ENCODE assay signal across 8 cellular contexts in genomic region chr5:151686673-151687378, GRCh38. TPM values are rescaled to one million over a fixed set of nuclear protein-coding genes. Genes with fewer than 3 reads are reported as not detected.
DNase-seq lines count a peak whose midpoint lies in the region; TF ChIP-seq lines count a peak whose summit lies in the region.

SPARC (minus strand) TSS chr5:151686915; CDS start chr5:151676188, 10,727 bp downstream.

- H3K9me2 ChIP-seq in GM23248 (ENCODE audit: insufficient read depth), result no peaks in the 10 kb centered on the region

- no peaks in the 10 kb centered on the region for H3K9me3 ChIP-seq in GM23248 (ENCODE audit: low read depth)

- no peak for TF ChIP-seq CTCF in astrocyte of the cerebellum (IDR thresholded peaks at IDR 0.05; ENCODE audit: low read depth, low read length, missing control alignments)

- peaks cover 64% of the 10 kb centered on the region for H3K79me2 ChIP-seq in GM23248 (ENCODE audit: insufficient read depth)

- no peaks in the 10 kb centered on the region for H3K27me3 ChIP-seq in GM23248 (replicated peaks; ENCODE audit: insufficient read depth)

- intact Hi-C loops in posterior vena cava (cut with DNase I), result no loop called here

- DNase-seq in GM04503 (ENCODE audit: low read depth), result peak; percentile 98
- peak; percentile 97 for DNase-seq in GM23248
- DNase-seq in NCI-H146 treated with DMSO at 0.1 percent for 48 hours (lab: John Stamatoyannopoulos, UW; ENCODE audit: unreplicated experiment), result peak; percentile 6
- peak; percentile 83 for DNase-seq in astrocyte of the cerebellum (ENCODE audit: low read depth)
- DNase-seq in hepatic stellate cell (ENCODE audit: low spot score), result peak; percentile 76
- DNase-seq in posterior vena cava (ENCODE audit: low spot score), result peak; percentile 97
- no peak for DNase-seq in SIG-M5 (lab: John Stamatoyannopoulos, UW)
- DNase-seq in activated CD8-positive, alpha-beta memory T cell treated with anti-CD3 and anti-CD28 coated beads, Interleukin-2, amount 50 U/mL, for 4 hours, result no peak

- peaks cover 53% of the 10 kb centered on the region for H3F3A ChIP-seq in GM23248 (ENCODE audit: insufficient read depth)

- H3K36me3 ChIP-seq in GM23248 (ENCODE audit: low read depth), result peaks cover 36% of the 10 kb centered on the region

- peak within 1 kb of the TSS; percentile 95 for H3K4me3 ChIP-seq in GM23248
- peak within 1 kb of the TSS; percentile 76 for H3K4me3 ChIP-seq in astrocyte of the cerebellum (ENCODE audit: low read depth, low read length)

- peak within 1 kb of the TSS; percentile 99 for H3K9ac ChIP-seq in GM23248

- peaks cover 17% of the 10 kb centered on the region; the same call in 1 of the 2 replicates for H4K20me1 ChIP-seq in GM23248 (ENCODE audit: insufficient read depth)

- in situ Hi-C loops in GM23248 (cut with MboI) (no loop called here), astrocyte of the cerebellum (cut with HindIII; ENCODE audit: low sequenced_read_pairs) (no loop called here)

- peaks cover 31% of the 10 kb centered on the region for H3K4me1 ChIP-seq in GM23248 (ENCODE audit: insufficient read depth)

- peak within 1 kb of the TSS; percentile 35; the same call in 1 of the 2 replicates for H2AFZ ChIP-seq in GM23248

- peak within 1 kb of the TSS; percentile 96 for H3K4me2 ChIP-seq in GM23248 (ENCODE audit: unreplicated experiment)

- 1% methylated on average over 20 to 22 of the region's 22 CpGs for WGBS in GM23248 (ENCODE audit: low coverage in 1 of 2, low lambda C conversion rate in 2 of 2, missing lambda C conversion rate in 2 of 2), 2 experiments

- peak within 1 kb of the TSS; percentile 99 for H3K27ac ChIP-seq in GM23248

RNA-seq across cellular contexts. Expression of gene SPARC, which starts in this region (rescaled TPM):
- total RNA-seq in GM23248 (2014; rRNA removed; shearing (Covaris generic)), result 5,563 and 6,520 TPM in 2 replicates
- polyA plus RNA-seq in GM23248 (2016; fragmentation: Nextera tagmentation; extraction: Ambion mirVana), result 20,092 and 20,398 TPM in 2 replicates
- 1,000 to 10,000 TPM in 1 of 2 donors, 100 to 1,000 TPM in 1; 913 to 2,416 TPM for total RNA-seq in posterior vena cava

Comparison
In these comparisons a context has a peak if more than half of its experiments do, and no peak if none do; other contexts are left out.
1. DNase-seq: peak in GM04503 (single experiment), GM23248 (single experiment), NCI-H146 treated with DMSO at 0.1 percent for 48 hours (single experiment), astrocyte of the cerebellum (single experiment), hepatic stellate cell (single experiment) and posterior vena cava (single experiment); none in SIG-M5 (single experiment) and activated CD8-positive, alpha-beta memory T cell treated with anti-CD3 and anti-CD28 coated beads, Interleukin-2, amount 50 U/mL, for 4 hours (single experiment).